Comparison of ENCODE assay signal across 1 cellular context in genomic region chr5:138439537-138440225, GRCh38.
TF ChIP-seq lines count a peak whose summit lies in the region.

No MANE protein-coding gene starts in this region.

TF ChIP-seq in HEK293, 187 proteins besides CTCF, POLR2A, EP300 and RAD21 (continued from another document and continues in another):
- TF ChIP-seq PRDM10 (tag by site-specific recombination; IDR thresholded peaks at IDR 0.05), result peak; percentile 48
- TF ChIP-seq ZBTB20 (tag by site-specific recombination; IDR thresholded peaks at IDR 0.05), result peak; percentile 92
- TF ChIP-seq TSHZ1 (tag by site-specific recombination; IDR thresholded peaks at IDR 0.05; ENCODE audit: borderline replicate concordance), result no peak
- TF ChIP-seq PRDM1 (tag by site-specific recombination; IDR thresholded peaks at IDR 0.05), result no peak
- no peak for TF ChIP-seq ZNF324 (tag by site-specific recombination; IDR thresholded peaks at IDR 0.05)
- TF ChIP-seq IKZF3 (tag by site-specific recombination; IDR thresholded peaks at IDR 0.05), result 0 out of 2 replicates have a peak, but pooled peaks have one; percentile 12
- no peak for TF ChIP-seq ZNF26 (tag by site-specific recombination; IDR thresholded peaks at IDR 0.05)
- TF ChIP-seq OVOL3 (tag by site-specific recombination; IDR thresholded peaks at IDR 0.05), result no peak
- no peak for TF ChIP-seq REPIN1 (tag by site-specific recombination; IDR thresholded peaks at IDR 0.05; ENCODE audit: low read depth)
- TF ChIP-seq ZBTB6 (tag by site-specific recombination; IDR thresholded peaks at IDR 0.05), result no peak
- TF ChIP-seq ZIC2 (tag by site-specific recombination; IDR thresholded peaks at IDR 0.05), result peak; percentile 27; the same call in 1 of the 2 replicates
- TF ChIP-seq ZNF837 (tag by site-specific recombination; IDR thresholded peaks at IDR 0.05), result no peak
- TF ChIP-seq WT1 (tag by site-specific recombination; IDR thresholded peaks at IDR 0.05), result no peak
- no peak for TF ChIP-seq ZBTB11 (tag by site-specific recombination; conservative IDR thresholded peaks at IDR 0.05; ENCODE audit: low read depth)
- no peak for TF ChIP-seq ZNF239 (tag by site-specific recombination; IDR thresholded peaks at IDR 0.05)
- TF ChIP-seq BCL11B (tag by site-specific recombination; IDR thresholded peaks at IDR 0.05; ENCODE audit: low read depth), result no peak
- TF ChIP-seq ZNF658 (tag by site-specific recombination; IDR thresholded peaks at IDR 0.05), result no peak
- TF ChIP-seq ZNF302 (tag by site-specific recombination; IDR thresholded peaks at IDR 0.05; ENCODE audit: low read depth), result no peak
- TF ChIP-seq ZBTB8A (tag by site-specific recombination; IDR thresholded peaks at IDR 0.05), result peak; percentile 41; the same call in 1 of the 2 replicates
- no peak for TF ChIP-seq GFI1B (tag by site-specific recombination; IDR thresholded peaks at IDR 0.05)
- no peak for TF ChIP-seq ZNF133 (tag by site-specific recombination; IDR thresholded peaks at IDR 0.05)
- peak; percentile 64; the same call in 1 of the 2 replicates for TF ChIP-seq GLIS2 (tag by site-specific recombination; IDR thresholded peaks at IDR 0.05)
- no peak for TF ChIP-seq ZNF121 (tag by site-specific recombination; IDR thresholded peaks at IDR 0.05)
- TF ChIP-seq KLF9 (tag by site-specific recombination; IDR thresholded peaks at IDR 0.05; ENCODE audit: low read depth), result no peak
- peak; percentile 84 for TF ChIP-seq ZFP69B (tag by site-specific recombination; IDR thresholded peaks at IDR 0.05)
- no peak for TF ChIP-seq ZNF48 (tag by site-specific recombination; IDR thresholded peaks at IDR 0.05)
- TF ChIP-seq ZBTB48 (tag by site-specific recombination; IDR thresholded peaks at IDR 0.05), result peak; percentile 74
- peak; percentile 89 for TF ChIP-seq ZNF692 (tag by site-specific recombination; IDR thresholded peaks at IDR 0.05)
- no peak for TF ChIP-seq ZNF248 (tag by site-specific recombination; IDR thresholded peaks at IDR 0.05)
- TF ChIP-seq ZNF223 (tag by site-specific recombination; IDR thresholded peaks at IDR 0.05), result no peak
- TF ChIP-seq ZFP37 (tag by site-specific recombination; IDR thresholded peaks at IDR 0.05), result no peak
- peak; percentile 66 for TF ChIP-seq ZNF335 (tag by site-specific recombination; conservative IDR thresholded peaks at IDR 0.05)
- TF ChIP-seq ZNF398 (tag by site-specific recombination; IDR thresholded peaks at IDR 0.05), result no peak; the same call in 1 of the 2 replicates
- TF ChIP-seq ZNF623 (tag by site-specific recombination; IDR thresholded peaks at IDR 0.05), result no peak
- no peak for TF ChIP-seq ZNF530 (tag by site-specific recombination; IDR thresholded peaks at IDR 0.05; ENCODE audit: low read depth)
- no peak for TF ChIP-seq ATF2 (tag by site-specific recombination; IDR thresholded peaks at IDR 0.05; ENCODE audit: low read depth)
- no peak for TF ChIP-seq ZNF621 (tag by site-specific recombination; IDR thresholded peaks at IDR 0.05)
- TF ChIP-seq KLF1 (tag by site-specific recombination; IDR thresholded peaks at IDR 0.05), result no peak
- no peak for TF ChIP-seq ZNF184 (tag by site-specific recombination; IDR thresholded peaks at IDR 0.05)
- no peak for TF ChIP-seq ZNF843 (tag by site-specific recombination; IDR thresholded peaks at IDR 0.05)
- no peak for TF ChIP-seq ZSCAN23 (tag by site-specific recombination; IDR thresholded peaks at IDR 0.05)
- 0 out of 2 replicates have a peak, but pooled peaks have one; percentile 37 for TF ChIP-seq ZNF501 (tag by site-specific recombination; IDR thresholded peaks at IDR 0.05)
- peak; percentile 30; the same call in 1 of the 2 replicates for TF ChIP-seq TRIM28 (IDR thresholded peaks at IDR 0.05; ENCODE audit: borderline replicate concordance, low read length)
- no peak for TF ChIP-seq ZNF211 (tag by site-specific recombination; IDR thresholded peaks at IDR 0.05; ENCODE audit: low read depth)
- TF ChIP-seq ZNF561 (tag by site-specific recombination; IDR thresholded peaks at IDR 0.05; ENCODE audit: borderline replicate concordance), result no peak
- TF ChIP-seq ZNF274 (IDR thresholded peaks at IDR 0.05; ENCODE audit: low read length), result no peak
- no peak for TF ChIP-seq ZNF274 (tag by site-specific recombination; IDR thresholded peaks at IDR 0.05; ENCODE audit: borderline replicate concordance)
- 0 out of 2 replicates have a peak, but pooled peaks have one; percentile 33 for TF ChIP-seq ZNF76 (tag by site-specific recombination; IDR thresholded peaks at IDR 0.05; ENCODE audit: borderline replicate concordance, low read depth)
- peak; percentile 77 for TF ChIP-seq ZNF600 (tag by site-specific recombination; IDR thresholded peaks at IDR 0.05)
